Comparison of ENCODE assay signal across 17 cellular contexts in genomic region chr22:33891992-33892391, GRCh38. TPM values are rescaled to one million over a fixed set of nuclear protein-coding genes. Genes with fewer than 3 reads are reported as not detected.
"Had no signal": no experiment of that assay in that cellular context is flagged by ENCODE, and none has a peak within 500 bp of the region (broad histone marks: within the 10 kb centered on the region; RNA-seq: fewer than 3 reads in every experiment).

No MANE protein-coding gene starts in this region.

- ATAC-seq: foreskin keratinocyte; naive thymus-derived CD4-positive, alpha-beta T cell had no signal

- H3K4me3 ChIP-seq: colonic mucosa, right atrium auricular region had no signal

- H3K4me1 ChIP-seq: colonic mucosa, foreskin keratinocyte had no signal

- DNase-seq: colonic mucosa; dermis blood vessel endothelial cell; effector CD4-positive, alpha-beta T cell; endodermal cell; erythroblast; foreskin keratinocyte; head of caudate nucleus; hippocampal formation; mesendoderm; naive thymus-derived CD4-positive, alpha-beta T cell; small intestine; stimulated activated CD4-positive, alpha-beta T cell treated with anti-CD3 and anti-CD28 coated beads, Interleukin-12 subunit alpha, Interleukin-12 subunit beta, amount 100 ng/mL, for 4 hours; stimulated activated naive CD4-positive, alpha-beta T cell treated with Interleukin-2 at 50 U/mL for 16 hours; trophoblast cell had no signal

- H3K9me3 ChIP-seq: colonic mucosa, neutrophil, right atrium auricular region had no signal

- H3K27ac ChIP-seq: colonic mucosa, foreskin keratinocyte, neutrophil, right atrium auricular region had no signal

- FAIRE-seq: endothelial cell of umbilical vein, small intestine had no signal

- H3K27me3 ChIP-seq: colonic mucosa, foreskin keratinocyte, neutrophil, right atrium auricular region had no signal

- H3K36me3 ChIP-seq: colonic mucosa, neutrophil, right atrium auricular region had no signal

RNA-seq across cellular contexts. Expression of gene LARGE1, which starts 28.3 kb away (rescaled TPM):
- polyA plus RNA-seq: naive thymus-derived CD4-positive, alpha-beta T cell had no signal
